1 cellular context compared by ENCODE assay signal in the genomic region with DNA sequence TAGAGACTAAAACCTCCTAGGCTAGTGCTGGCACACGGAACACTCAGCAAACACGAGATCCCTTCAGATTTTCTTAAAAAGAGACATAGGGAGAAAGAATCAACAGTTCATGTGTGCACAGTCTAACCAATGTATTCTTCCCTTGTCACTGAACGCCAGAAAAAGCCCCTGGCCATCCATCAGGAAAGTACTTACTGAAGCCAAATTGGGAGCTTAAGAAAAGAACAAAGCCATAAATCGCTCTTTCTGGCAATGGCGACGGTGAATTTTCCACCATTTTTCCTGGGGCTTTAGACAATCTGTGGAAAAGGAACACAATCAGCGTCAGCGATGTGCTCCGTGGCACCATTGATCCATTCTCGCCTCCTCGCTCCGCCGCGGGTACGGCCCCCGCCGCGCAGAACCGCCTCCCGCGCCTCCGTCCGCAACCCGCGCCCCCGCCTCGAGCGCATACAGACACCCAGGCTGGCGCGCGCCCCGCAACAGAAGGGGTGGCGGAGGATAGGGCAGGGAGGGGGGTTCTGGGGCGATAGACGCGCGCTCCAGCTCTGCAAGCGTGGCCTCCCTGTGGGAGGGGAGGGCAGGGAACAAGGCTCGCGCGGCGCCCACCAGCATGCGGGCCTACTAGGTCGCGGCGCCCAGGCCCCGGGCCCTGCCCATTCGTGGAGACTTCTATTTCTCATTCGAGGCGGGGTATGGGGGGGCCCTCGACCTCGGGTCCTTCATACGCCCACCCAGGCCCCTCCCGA.
A peak's percentile ranks its signal among the peaks of the same experiment; 100 is the strongest.
TF ChIP-seq lines count a peak whose summit lies in the region.

No MANE protein-coding gene starts in this region.

TF ChIP-seq in GM12878, 131 proteins besides CTCF, POLR2A, EP300 and RAD21 (continued from another document and continues in another):
- no peak for TF ChIP-seq MXI1 (IDR thresholded peaks at IDR 0.05; ENCODE audit: low read depth, low read length)
- TF ChIP-seq SIX5 (IDR thresholded peaks at IDR 0.05; ENCODE audit: low read depth, low read length, severe bottlenecking), result no peak
- TF ChIP-seq, protein P1, sequence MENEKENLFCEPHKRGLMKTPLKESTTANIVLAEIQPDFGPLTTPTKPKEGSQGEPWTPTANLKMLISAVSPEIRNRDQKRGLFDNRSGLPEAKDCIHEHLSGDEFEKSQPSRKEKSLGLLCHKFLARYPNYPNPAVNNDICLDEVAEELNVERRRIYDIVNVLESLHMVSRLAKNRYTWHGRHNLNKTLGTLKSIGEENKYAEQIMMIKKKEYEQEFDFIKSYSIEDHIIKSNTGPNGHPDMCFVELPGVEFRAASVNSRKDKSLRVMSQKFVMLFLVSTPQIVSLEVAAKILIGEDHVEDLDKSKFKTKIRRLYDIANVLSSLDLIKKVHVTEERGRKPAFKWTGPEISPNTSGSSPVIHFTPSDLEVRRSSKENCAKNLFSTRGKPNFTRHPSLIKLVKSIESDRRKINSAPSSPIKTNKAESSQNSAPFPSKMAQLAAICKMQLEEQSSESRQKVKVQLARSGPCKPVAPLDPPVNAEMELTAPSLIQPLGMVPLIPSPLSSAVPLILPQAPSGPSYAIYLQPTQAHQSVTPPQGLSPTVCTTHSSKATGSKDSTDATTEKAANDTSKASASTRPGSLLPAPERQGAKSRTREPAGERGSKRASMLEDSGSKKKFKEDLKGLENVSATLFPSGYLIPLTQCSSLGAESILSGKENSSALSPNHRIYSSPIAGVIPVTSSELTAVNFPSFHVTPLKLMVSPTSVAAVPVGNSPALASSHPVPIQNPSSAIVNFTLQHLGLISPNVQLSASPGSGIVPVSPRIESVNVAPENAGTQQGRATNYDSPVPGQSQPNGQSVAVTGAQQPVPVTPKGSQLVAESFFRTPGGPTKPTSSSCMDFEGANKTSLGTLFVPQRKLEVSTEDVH (IDR thresholded peaks at IDR 0.05; ENCODE audit: low read depth, partially characterized antibody), result no peak
- TF ChIP-seq SMARCA5 (IDR thresholded peaks at IDR 0.05), result peak; percentile 38; the same call in 1 of the 2 replicates
- TF ChIP-seq TAF1 (IDR thresholded peaks at IDR 0.05; ENCODE audit: borderline replicate concordance, low read depth, low read length), result 0 out of 2 replicates have a peak, but pooled peaks have one; percentile 21
- TF ChIP-seq EGR1 (IDR thresholded peaks at IDR 0.05; ENCODE audit: borderline replicate concordance in 1 of 2, low read depth in 2 of 2, low read length in 2 of 2), result peak in 1 of 2 experiments; percentile 66; a peak in 1 of 3 replicates
- TF ChIP-seq STAT1 (conservative IDR thresholded peaks at IDR 0.05), result 0 out of 2 replicates have a peak, but pooled peaks have one; percentile 45
- TF ChIP-seq TCF7 (IDR thresholded peaks at IDR 0.05; ENCODE audit: borderline replicate concordance), result no peak
- no peak for TF ChIP-seq GABPA (IDR thresholded peaks at IDR 0.05; ENCODE audit: low read depth)
- TF ChIP-seq, protein P2, sequence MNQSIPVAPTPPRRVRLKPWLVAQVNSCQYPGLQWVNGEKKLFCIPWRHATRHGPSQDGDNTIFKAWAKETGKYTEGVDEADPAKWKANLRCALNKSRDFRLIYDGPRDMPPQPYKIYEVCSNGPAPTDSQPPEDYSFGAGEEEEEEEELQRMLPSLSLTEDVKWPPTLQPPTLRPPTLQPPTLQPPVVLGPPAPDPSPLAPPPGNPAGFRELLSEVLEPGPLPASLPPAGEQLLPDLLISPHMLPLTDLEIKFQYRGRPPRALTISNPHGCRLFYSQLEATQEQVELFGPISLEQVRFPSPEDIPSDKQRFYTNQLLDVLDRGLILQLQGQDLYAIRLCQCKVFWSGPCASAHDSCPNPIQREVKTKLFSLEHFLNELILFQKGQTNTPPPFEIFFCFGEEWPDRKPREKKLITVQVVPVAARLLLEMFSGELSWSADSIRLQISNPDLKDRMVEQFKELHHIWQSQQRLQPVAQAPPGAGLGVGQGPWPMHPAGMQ (IDR thresholded peaks at IDR 0.05; ENCODE audit: borderline replicate concordance), result no peak
- TF ChIP-seq, protein P3, sequence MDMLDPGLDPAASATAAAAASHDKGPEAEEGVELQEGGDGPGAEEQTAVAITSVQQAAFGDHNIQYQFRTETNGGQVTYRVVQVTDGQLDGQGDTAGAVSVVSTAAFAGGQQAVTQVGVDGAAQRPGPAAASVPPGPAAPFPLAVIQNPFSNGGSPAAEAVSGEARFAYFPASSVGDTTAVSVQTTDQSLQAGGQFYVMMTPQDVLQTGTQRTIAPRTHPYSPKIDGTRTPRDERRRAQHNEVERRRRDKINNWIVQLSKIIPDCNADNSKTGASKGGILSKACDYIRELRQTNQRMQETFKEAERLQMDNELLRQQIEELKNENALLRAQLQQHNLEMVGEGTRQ (IDR thresholded peaks at IDR 0.05; ENCODE audit: borderline replicate concordance, low read depth, low read length), result no peak
- no peak for TF ChIP-seq HCFC1 (IDR thresholded peaks at IDR 0.05; ENCODE audit: low read length)
- no peak for TF ChIP-seq MTA2 (IDR thresholded peaks at IDR 0.05; ENCODE audit: low read depth)
- TF ChIP-seq SP1 (IDR thresholded peaks at IDR 0.05; ENCODE audit: low read depth, low read length), result no peak
- TF ChIP-seq CHD4 (IDR thresholded peaks at IDR 0.05), result no peak
- 0 out of 2 replicates have a peak, but pooled peaks have one; percentile 60 for TF ChIP-seq ESRRA (IDR thresholded peaks at IDR 0.05; ENCODE audit: low read length)
- TF ChIP-seq, protein P4, sequence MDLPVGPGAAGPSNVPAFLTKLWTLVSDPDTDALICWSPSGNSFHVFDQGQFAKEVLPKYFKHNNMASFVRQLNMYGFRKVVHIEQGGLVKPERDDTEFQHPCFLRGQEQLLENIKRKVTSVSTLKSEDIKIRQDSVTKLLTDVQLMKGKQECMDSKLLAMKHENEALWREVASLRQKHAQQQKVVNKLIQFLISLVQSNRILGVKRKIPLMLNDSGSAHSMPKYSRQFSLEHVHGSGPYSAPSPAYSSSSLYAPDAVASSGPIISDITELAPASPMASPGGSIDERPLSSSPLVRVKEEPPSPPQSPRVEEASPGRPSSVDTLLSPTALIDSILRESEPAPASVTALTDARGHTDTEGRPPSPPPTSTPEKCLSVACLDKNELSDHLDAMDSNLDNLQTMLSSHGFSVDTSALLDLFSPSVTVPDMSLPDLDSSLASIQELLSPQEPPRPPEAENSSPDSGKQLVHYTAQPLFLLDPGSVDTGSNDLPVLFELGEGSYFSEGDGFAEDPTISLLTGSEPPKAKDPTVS (IDR thresholded peaks at IDR 0.05; ENCODE audit: low read depth, low read length), result no peak
- no peak for TF ChIP-seq SREBF1 (IDR thresholded peaks at IDR 0.05; ENCODE audit: low read length)
- TF ChIP-seq CREM (IDR thresholded peaks at IDR 0.05; ENCODE audit: low read depth), result 0 out of 2 replicates have a peak, but pooled peaks have one; percentile 7
- TF ChIP-seq ZNF217 (IDR thresholded peaks at IDR 0.05), result no peak
- TF ChIP-seq FOXM1 (IDR thresholded peaks at IDR 0.05; ENCODE audit: low read depth, low read length), result no peak
- no peak for TF ChIP-seq CHD2 (IDR thresholded peaks at IDR 0.05; ENCODE audit: borderline replicate concordance, low read depth, low read length)
- TF ChIP-seq CBFB (IDR thresholded peaks at IDR 0.05; ENCODE audit: low read depth), result no peak
- 0 out of 2 replicates have a peak, but pooled peaks have one; percentile 9 for TF ChIP-seq HDAC2 (IDR thresholded peaks at IDR 0.05)
- TF ChIP-seq EZH2 (IDR thresholded peaks at IDR 0.05; ENCODE audit: borderline replicate concordance, control insufficient read depth, low read depth, low read length), result no peak
- TF ChIP-seq, protein P5, sequence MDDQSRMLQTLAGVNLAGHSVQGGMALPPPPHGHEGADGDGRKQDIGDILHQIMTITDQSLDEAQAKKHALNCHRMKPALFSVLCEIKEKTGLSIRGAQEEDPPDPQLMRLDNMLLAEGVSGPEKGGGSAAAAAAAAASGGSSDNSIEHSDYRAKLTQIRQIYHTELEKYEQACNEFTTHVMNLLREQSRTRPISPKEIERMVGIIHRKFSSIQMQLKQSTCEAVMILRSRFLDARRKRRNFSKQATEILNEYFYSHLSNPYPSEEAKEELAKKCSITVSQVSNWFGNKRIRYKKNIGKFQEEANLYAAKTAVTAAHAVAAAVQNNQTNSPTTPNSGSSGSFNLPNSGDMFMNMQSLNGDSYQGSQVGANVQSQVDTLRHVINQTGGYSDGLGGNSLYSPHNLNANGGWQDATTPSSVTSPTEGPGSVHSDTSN (IDR thresholded peaks at IDR 0.05; ENCODE audit: insufficient replicate concordance, low read depth, low read length), result no peak
- TF ChIP-seq, protein P6, sequence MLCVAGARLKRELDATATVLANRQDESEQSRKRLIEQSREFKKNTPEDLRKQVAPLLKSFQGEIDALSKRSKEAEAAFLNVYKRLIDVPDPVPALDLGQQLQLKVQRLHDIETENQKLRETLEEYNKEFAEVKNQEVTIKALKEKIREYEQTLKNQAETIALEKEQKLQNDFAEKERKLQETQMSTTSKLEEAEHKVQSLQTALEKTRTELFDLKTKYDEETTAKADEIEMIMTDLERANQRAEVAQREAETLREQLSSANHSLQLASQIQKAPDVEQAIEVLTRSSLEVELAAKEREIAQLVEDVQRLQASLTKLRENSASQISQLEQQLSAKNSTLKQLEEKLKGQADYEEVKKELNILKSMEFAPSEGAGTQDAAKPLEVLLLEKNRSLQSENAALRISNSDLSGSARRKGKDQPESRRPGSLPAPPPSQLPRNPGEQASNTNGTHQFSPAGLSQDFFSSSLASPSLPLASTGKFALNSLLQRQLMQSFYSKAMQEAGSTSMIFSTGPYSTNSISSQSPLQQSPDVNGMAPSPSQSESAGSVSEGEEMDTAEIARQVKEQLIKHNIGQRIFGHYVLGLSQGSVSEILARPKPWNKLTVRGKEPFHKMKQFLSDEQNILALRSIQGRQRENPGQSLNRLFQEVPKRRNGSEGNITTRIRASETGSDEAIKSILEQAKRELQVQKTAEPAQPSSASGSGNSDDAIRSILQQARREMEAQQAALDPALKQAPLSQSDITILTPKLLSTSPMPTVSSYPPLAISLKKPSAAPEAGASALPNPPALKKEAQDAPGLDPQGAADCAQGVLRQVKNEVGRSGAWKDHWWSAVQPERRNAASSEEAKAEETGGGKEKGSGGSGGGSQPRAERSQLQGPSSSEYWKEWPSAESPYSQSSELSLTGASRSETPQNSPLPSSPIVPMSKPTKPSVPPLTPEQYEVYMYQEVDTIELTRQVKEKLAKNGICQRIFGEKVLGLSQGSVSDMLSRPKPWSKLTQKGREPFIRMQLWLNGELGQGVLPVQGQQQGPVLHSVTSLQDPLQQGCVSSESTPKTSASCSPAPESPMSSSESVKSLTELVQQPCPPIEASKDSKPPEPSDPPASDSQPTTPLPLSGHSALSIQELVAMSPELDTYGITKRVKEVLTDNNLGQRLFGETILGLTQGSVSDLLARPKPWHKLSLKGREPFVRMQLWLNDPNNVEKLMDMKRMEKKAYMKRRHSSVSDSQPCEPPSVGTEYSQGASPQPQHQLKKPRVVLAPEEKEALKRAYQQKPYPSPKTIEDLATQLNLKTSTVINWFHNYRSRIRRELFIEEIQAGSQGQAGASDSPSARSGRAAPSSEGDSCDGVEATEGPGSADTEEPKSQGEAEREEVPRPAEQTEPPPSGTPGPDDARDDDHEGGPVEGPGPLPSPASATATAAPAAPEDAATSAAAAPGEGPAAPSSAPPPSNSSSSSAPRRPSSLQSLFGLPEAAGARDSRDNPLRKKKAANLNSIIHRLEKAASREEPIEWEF (IDR thresholded peaks at IDR 0.05; ENCODE audit: insufficient replicate concordance, low read depth, low read length), result no peak
- TF ChIP-seq ZBED1 (IDR thresholded peaks at IDR 0.05; ENCODE audit: borderline replicate concordance), result no peak
- peak; percentile 25; the same call in 1 of the 2 replicates for TF ChIP-seq NBN (IDR thresholded peaks at IDR 0.05)
- TF ChIP-seq KLF5 (IDR thresholded peaks at IDR 0.05; ENCODE audit: partially characterized antibody), result peak; percentile 14
- TF ChIP-seq, protein P7, sequence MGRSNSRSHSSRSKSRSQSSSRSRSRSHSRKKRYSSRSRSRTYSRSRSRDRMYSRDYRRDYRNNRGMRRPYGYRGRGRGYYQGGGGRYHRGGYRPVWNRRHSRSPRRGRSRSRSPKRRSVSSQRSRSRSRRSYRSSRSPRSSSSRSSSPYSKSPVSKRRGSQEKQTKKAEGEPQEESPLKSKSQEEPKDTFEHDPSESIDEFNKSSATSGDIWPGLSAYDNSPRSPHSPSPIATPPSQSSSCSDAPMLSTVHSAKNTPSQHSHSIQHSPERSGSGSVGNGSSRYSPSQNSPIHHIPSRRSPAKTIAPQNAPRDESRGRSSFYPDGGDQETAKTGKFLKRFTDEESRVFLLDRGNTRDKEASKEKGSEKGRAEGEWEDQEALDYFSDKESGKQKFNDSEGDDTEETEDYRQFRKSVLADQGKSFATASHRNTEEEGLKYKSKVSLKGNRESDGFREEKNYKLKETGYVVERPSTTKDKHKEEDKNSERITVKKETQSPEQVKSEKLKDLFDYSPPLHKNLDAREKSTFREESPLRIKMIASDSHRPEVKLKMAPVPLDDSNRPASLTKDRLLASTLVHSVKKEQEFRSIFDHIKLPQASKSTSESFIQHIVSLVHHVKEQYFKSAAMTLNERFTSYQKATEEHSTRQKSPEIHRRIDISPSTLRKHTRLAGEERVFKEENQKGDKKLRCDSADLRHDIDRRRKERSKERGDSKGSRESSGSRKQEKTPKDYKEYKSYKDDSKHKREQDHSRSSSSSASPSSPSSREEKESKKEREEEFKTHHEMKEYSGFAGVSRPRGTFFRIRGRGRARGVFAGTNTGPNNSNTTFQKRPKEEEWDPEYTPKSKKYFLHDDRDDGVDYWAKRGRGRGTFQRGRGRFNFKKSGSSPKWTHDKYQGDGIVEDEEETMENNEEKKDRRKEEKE (IDR thresholded peaks at IDR 0.05), result no peak
- no peak for TF ChIP-seq TARDBP (IDR thresholded peaks at IDR 0.05; ENCODE audit: borderline replicate concordance)
- TF ChIP-seq YY1 (IDR thresholded peaks at IDR 0.05; ENCODE audit: low read depth, low read length), result peak; percentile 52
- TF ChIP-seq RB1 (IDR thresholded peaks at IDR 0.05; ENCODE audit: borderline replicate concordance), result peak; percentile 72; the same call in 1 of the 2 replicates
- no peak; the same call in 1 of the 2 replicates for TF ChIP-seq DPF2 (IDR thresholded peaks at IDR 0.05)
- no peak for TF ChIP-seq IKZF1 (conservative IDR thresholded peaks at IDR 0.05)
- TF ChIP-seq, protein P8, sequence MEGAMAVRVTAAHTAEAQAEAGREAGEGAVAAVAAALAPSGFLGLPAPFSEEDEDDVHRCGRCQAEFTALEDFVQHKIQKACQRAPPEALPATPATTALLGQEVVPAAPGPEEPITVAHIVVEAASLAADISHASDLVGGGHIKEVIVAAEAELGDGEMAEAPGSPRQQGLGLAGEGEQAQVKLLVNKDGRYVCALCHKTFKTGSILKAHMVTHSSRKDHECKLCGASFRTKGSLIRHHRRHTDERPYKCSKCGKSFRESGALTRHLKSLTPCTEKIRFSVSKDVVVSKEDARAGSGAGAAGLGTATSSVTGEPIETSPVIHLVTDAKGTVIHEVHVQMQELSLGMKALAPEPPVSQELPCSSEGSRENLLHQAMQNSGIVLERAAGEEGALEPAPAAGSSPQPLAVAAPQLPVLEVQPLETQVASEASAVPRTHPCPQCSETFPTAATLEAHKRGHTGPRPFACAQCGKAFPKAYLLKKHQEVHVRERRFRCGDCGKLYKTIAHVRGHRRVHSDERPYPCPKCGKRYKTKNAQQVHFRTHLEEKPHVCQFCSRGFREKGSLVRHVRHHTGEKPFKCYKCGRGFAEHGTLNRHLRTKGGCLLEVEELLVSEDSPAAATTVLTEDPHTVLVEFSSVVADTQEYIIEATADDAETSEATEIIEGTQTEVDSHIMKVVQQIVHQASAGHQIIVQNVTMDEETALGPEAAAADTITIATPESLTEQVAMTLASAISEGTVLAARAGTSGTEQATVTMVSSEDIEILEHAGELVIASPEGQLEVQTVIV (IDR thresholded peaks at IDR 0.05; ENCODE audit: borderline replicate concordance, partially characterized antibody), result no peak
- no peak for TF ChIP-seq ETV6 (conservative IDR thresholded peaks at IDR 0.05 in 1 of 2, IDR thresholded peaks at IDR 0.05 in 1 of 2; ENCODE audit: borderline replicate concordance in 1 of 2, low read depth in 1 of 2)
- no peak for TF ChIP-seq SREBF2 (IDR thresholded peaks at IDR 0.05; ENCODE audit: low read length)
- peak in 1 of 2 experiments; percentile 26; a peak in 1 of 4 replicates for TF ChIP-seq IKZF2 (IDR thresholded peaks at IDR 0.05)
- TF ChIP-seq ATF7 (IDR thresholded peaks at IDR 0.05; ENCODE audit: low read depth), result no peak
